Comparison of ENCODE assay signal across 17 cellular contexts in the genomic region with DNA sequence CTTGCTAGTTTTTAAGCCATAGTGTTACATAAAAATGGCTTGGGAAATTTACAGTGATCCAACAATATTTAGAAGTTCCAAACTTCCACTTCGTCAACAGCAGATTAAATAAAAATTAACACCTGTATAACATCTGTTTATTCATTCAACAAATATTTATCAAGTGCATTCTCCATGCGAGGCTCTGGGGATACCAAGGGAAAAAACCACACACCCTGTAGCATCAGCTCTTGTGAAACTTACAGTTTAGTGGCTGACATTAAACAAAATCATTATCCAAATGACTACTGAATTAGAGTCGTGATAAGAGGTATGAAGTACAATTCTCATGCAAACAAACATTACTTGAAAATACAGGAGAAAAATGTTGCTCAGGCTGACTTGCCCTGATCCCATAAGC.
A peak's percentile ranks its signal among the peaks of the same experiment; 100 is the strongest.
DNase-seq lines count a peak whose midpoint lies in the region; ATAC-seq, FAIRE-seq and TF ChIP-seq lines count a peak whose summit lies in the region.
"Had no signal": no experiment of that assay in that cellular context is flagged by ENCODE, and none has a peak within 500 bp of the region (broad histone marks: within the 10 kb centered on the region; RNA-seq: fewer than 3 reads in every experiment).

No MANE protein-coding gene starts in this region.

- POLR2A ChIA-PET in OCI-LY7 (lab: Charles Lee): no interaction called here

- TF ChIP-seq CTCF in AG10803 (conservative IDR thresholded peaks at IDR 0.05; ENCODE audit: low read length) (no peak), OCI-LY7 (conservative IDR thresholded peaks at IDR 0.05; ENCODE audit: low read length) (no peak), osteocyte (IDR thresholded peaks at IDR 0.05) (no peak)

- CTCF ChIA-PET in OCI-LY7 (lab: Charles Lee; ENCODE audit: unreplicated experiment): no interaction called here

- TF ChIP-seq POLR2A in H54 (IDR thresholded peaks at IDR 0.05; ENCODE audit: low read depth, low read length): no peak

- no peaks in the 10 kb centered on the region for H3K9me3 Mint-ChIP-seq in osteocyte (ENCODE audit: unreplicated experiment)
- H3K9me3 Mint-ChIP-seq: T-helper 2 cell treated with Interferon-gamma antibody and Interleukin-4, amounts not matched to agents 5 μg/mL and 100 μg/mL, for 36 hours had no signal

- H3K9me3 ChIP-seq in OCI-LY7 (ENCODE audit: low read length) (no peaks in the 10 kb centered on the region), SJCRH30 (replicated peaks) (no peaks in the 10 kb centered on the region)

- no peak overlapping the region for H3K4me3 Mint-ChIP-seq in osteocyte (ENCODE audit: unreplicated experiment)
- H3K4me3 Mint-ChIP-seq: T-helper 2 cell treated with Interferon-gamma antibody and Interleukin-4, amounts not matched to agents 5 μg/mL and 100 μg/mL, for 36 hours had no signal

- H3K79me2 ChIP-seq in OCI-LY7 (ENCODE audit: insufficient read depth, low read depth, low read length): peaks cover 16% of the 10 kb centered on the region

- H3K36me3 Mint-ChIP-seq in osteocyte (ENCODE audit: unreplicated experiment): peaks cover 13% of the 10 kb centered on the region

- ATAC-seq in HG03521 (IDR thresholded peaks at IDR 0.05; ENCODE audit: unreplicated experiment) (no peak), SK-N-SH treated with all-trans-retinoic acid at 6 μM for 48 hours (no peak)
- ATAC-seq: K562 had no signal

- H3K4me1 ChIP-seq in OCI-LY7 (ENCODE audit: insufficient read depth, low read length, poor library complexity, severe bottlenecking): peaks cover 21% of the 10 kb centered on the region
- 0 out of 2 replicates have a peak, but pooled peaks cover 5% of the 10 kb centered on the region for H3K4me1 ChIP-seq in SJCRH30

- H3K27ac ChIP-seq in OCI-LY7 (ENCODE audit: low read depth, low read length, poor library complexity, severe bottlenecking) (peak overlapping the region; percentile 38), SJCRH30 (no peak overlapping the region)
- H3K27ac ChIP-seq: C4-2B, GM23248 had no signal

- H3K4me1 Mint-ChIP-seq in osteocyte (ENCODE audit: unreplicated experiment): peaks cover 24% of the 10 kb centered on the region

- FAIRE-seq in H54 (lab: Jason Lieb, UNC): peak; percentile 72
- FAIRE-seq: K562 had no signal

- peak overlapping the region; percentile 60 for H3K4me2 ChIP-seq in OCI-LY7 (ENCODE audit: low read length)

- no peaks in the 10 kb centered on the region for H3K27me3 ChIP-seq in SJCRH30

- no TSS peak for BruUV-seq in OCI-LY7 (replicated peaks; lab: Mats Ljungman, UMichigan)

- no peaks in the 10 kb centered on the region for H3K27me3 Mint-ChIP-seq in osteocyte (ENCODE audit: unreplicated experiment)

- H3K27ac Mint-ChIP-seq in osteocyte (ENCODE audit: unreplicated experiment): peak overlapping the region; percentile 81
- H3K27ac Mint-ChIP-seq: T-helper 2 cell treated with Interferon-gamma antibody and Interleukin-4, amounts not matched to agents 5 μg/mL and 100 μg/mL, for 36 hours had no signal

- DNase-seq in AG10803 (ENCODE audit: low read depth): peak; percentile 18
- DNase-seq in H54 (ENCODE audit: insufficient read length, low spot score): no peak
- no peak for DNase-seq in OCI-LY7 (ENCODE audit: low spot score)
- DNase-seq in osteocyte (ENCODE audit: extremely low spot score, unreplicated experiment): no peak
- DNase-seq in SJCRH30: no peak
- DNase-seq in RPMI8226: no peak
- DNase-seq: DMS 273 treated with DMSO at 0.1 percent for 48 hours, GM23248, NCI-H1436, NCI-H2081, NCI-H510A treated with DMSO at 0.1 percent for 48 hours, SIG-M5 had no signal

- intact Hi-C loops in OCI-LY7 (cut with micrococcal nuclease; ENCODE audit: unreplicated experiment): no loop called here

- peaks cover 16% of the 10 kb centered on the region for H3K36me3 ChIP-seq in OCI-LY7 (ENCODE audit: insufficient read depth, low read length)
- H3K36me3 ChIP-seq in SJCRH30: no peaks in the 10 kb centered on the region; the same call in 1 of the 2 replicates

- H3K4me3 ChIP-seq in AG10803 (ENCODE audit: low read length): no peak overlapping the region
- H3K4me3 ChIP-seq in OCI-LY7 (ENCODE audit: low read depth, low read length, poor library complexity, severe bottlenecking): peak overlapping the region; percentile 33
- no peak overlapping the region for H3K4me3 ChIP-seq in SJCRH30
- H3K4me3 ChIP-seq: GM23248, K562 had no signal

- no peaks in the 10 kb centered on the region for H3K9me2 ChIP-seq in OCI-LY7 (ENCODE audit: insufficient read depth, low read length)

- H2AFZ ChIP-seq in OCI-LY7 (ENCODE audit: low read length): no peak overlapping the region
- H2AFZ ChIP-seq: GM23248 had no signal

- no peaks in the 10 kb centered on the region for H4K20me1 ChIP-seq in OCI-LY7 (ENCODE audit: insufficient read depth, low read length)

TF ChIP-seq in SK-N-SH treated with all-trans-retinoic acid at 6 μM for 48 hours, 23 proteins besides CTCF, POLR2A, EP300 and RAD21:
- TF ChIP-seq ZFP30 (CRISPR knock-in tag; IDR thresholded peaks at IDR 0.05) (no peak), TCF4 (CRISPR knock-in tag; IDR thresholded peaks at IDR 0.05; ENCODE audit: borderline replicate concordance) (no peak), ZFP3 (CRISPR knock-in tag; IDR thresholded peaks at IDR 0.05) (no peak), ZC3H10 (CRISPR knock-in tag; IDR thresholded peaks at IDR 0.05) (no peak), OSR1 (CRISPR knock-in tag; IDR thresholded peaks at IDR 0.05) (no peak), ESRRG (CRISPR knock-in tag; IDR thresholded peaks at IDR 0.05) (no peak), ZNF565 (CRISPR knock-in tag; conservative IDR thresholded peaks at IDR 0.05; ENCODE audit: low read depth) (no peak)
- TF ChIP-seq, protein P1, sequence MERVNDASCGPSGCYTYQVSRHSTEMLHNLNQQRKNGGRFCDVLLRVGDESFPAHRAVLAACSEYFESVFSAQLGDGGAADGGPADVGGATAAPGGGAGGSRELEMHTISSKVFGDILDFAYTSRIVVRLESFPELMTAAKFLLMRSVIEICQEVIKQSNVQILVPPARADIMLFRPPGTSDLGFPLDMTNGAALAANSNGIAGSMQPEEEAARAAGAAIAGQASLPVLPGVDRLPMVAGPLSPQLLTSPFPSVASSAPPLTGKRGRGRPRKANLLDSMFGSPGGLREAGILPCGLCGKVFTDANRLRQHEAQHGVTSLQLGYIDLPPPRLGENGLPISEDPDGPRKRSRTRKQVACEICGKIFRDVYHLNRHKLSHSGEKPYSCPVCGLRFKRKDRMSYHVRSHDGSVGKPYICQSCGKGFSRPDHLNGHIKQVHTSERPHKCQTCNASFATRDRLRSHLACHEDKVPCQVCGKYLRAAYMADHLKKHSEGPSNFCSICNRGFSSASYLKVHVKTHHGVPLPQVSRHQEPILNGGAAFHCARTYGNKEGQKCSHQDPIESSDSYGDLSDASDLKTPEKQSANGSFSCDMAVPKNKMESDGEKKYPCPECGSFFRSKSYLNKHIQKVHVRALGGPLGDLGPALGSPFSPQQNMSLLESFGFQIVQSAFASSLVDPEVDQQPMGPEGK (CRISPR knock-in tag; IDR thresholded peaks at IDR 0.05; ENCODE audit: borderline replicate concordance): no peak
- TF ChIP-seq, protein P2, sequence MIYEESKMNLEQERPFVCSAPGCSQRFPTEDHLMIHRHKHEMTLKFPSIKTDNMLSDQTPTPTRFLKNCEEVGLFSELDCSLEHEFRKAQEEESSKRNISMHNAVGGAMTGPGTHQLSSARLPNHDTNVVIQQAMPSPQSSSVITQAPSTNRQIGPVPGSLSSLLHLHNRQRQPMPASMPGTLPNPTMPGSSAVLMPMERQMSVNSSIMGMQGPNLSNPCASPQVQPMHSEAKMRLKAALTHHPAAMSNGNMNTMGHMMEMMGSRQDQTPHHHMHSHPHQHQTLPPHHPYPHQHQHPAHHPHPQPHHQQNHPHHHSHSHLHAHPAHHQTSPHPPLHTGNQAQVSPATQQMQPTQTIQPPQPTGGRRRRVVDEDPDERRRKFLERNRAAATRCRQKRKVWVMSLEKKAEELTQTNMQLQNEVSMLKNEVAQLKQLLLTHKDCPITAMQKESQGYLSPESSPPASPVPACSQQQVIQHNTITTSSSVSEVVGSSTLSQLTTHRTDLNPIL (CRISPR knock-in tag; IDR thresholded peaks at IDR 0.05; ENCODE audit: low read depth): no peak
- TF ChIP-seq, protein P3, sequence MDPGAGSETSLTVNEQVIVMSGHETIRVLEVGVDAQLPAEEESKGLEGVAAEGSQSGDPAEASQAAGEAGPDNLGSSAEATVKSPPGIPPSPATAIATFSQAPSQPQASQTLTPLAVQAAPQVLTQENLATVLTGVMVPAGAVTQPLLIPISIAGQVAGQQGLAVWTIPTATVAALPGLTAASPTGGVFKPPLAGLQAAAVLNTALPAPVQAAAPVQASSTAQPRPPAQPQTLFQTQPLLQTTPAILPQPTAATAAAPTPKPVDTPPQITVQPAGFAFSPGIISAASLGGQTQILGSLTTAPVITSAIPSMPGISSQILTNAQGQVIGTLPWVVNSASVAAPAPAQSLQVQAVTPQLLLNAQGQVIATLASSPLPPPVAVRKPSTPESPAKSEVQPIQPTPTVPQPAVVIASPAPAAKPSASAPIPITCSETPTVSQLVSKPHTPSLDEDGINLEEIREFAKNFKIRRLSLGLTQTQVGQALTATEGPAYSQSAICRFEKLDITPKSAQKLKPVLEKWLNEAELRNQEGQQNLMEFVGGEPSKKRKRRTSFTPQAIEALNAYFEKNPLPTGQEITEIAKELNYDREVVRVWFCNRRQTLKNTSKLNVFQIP (CRISPR knock-in tag; IDR thresholded peaks at IDR 0.05; ENCODE audit: borderline replicate concordance, low read depth): no peak
